Comparison of ENCODE assay signal across 34 cellular contexts in genomic region chr17:70646673-70647072, GRCh38.
"Had no signal": no experiment of that assay in that cellular context is flagged by ENCODE, and none has a peak within 500 bp of the region (broad histone marks: within the 10 kb centered on the region; RNA-seq: fewer than 3 reads in every experiment).

No MANE protein-coding gene starts in this region.

- H3K36me3 ChIP-seq: MG63 had no signal

- H3K9me3 ChIP-seq: MG63 had no signal

- DNase-seq: Karpas-422, Kasumi-1, MG63, MM.1S, MV-4-11, NCI-H1048, NCI-H1092, NCI-H1092 treated with DMSO at 0.1 percent for 48 hours, NCI-H1105, NCI-H1105 treated with DMSO at 0.1 percent for 48 hours, NCI-H1417, NCI-H1417 treated with DMSO at 0.1 percent for 48 hours, NCI-H1436, NCI-H1436 treated with DMSO at 0.1 percent for 48 hours, NCI-H146, NCI-H1694, NCI-H1694 treated with DMSO at 0.1 percent for 48 hours, NCI-H187, NCI-H187 treated with DMSO at 0.1 percent for 48 hours, NCI-H1930, NCI-H2029, NCI-H2029 treated with DMSO at 0.1 percent for 48 hours, NCI-H2081, NCI-H2081 treated with DMSO at 0.1 percent for 48 hours, NCI-H2107, NCI-H2171, NCI-H2171 treated with DMSO at 0.1 percent for 48 hours, NCI-H2227 treated with DMSO at 0.1 percent for 48 hours, NCI-H226, NCI-H345, NCI-H446, NCI-H446 treated with DMSO at 0.1 percent for 48 hours, NCI-H510A, NCI-H524 had no signal

- H3K4me3 ChIP-seq: MG63 had no signal
